Comparison of ENCODE assay signal across 17 cellular contexts in genomic region chr7:29309041-29309860, GRCh38.
DNase-seq lines count a peak whose midpoint lies in the region; ATAC-seq and TF ChIP-seq lines count a peak whose summit lies in the region.
"Had no signal": no experiment of that assay in that cellular context is flagged by ENCODE, and none has a peak within 500 bp of the region (broad histone marks: within the 10 kb centered on the region; RNA-seq: fewer than 3 reads in every experiment).

No MANE protein-coding gene starts in this region.

- H3K36me3 Mint-ChIP-seq in MCF 10A (ENCODE audit: insufficient read depth, unreplicated experiment), result no peaks in the 10 kb centered on the region
- peaks cover 3% of the 10 kb centered on the region for H3K36me3 Mint-ChIP-seq in progenitor cell of endocrine pancreas (ENCODE audit: insufficient read depth)
- H3K36me3 Mint-ChIP-seq: activated naive CD8-positive, alpha-beta T cell treated with anti-CD3 and anti-CD28 coated beads for 36 hours had no signal

- H3K27me3 Mint-ChIP-seq in MCF 10A (ENCODE audit: insufficient read depth, unreplicated experiment) (no peaks in the 10 kb centered on the region), progenitor cell of endocrine pancreas (no peaks in the 10 kb centered on the region)

- H3K36me3 ChIP-seq in breast epithelium (no peaks in the 10 kb centered on the region), PC-3 (ENCODE audit: low read depth, low read length) (no peaks in the 10 kb centered on the region)
- H3K36me3 ChIP-seq: right atrium auricular region had no signal

- H3K79me2 ChIP-seq in PC-3 (ENCODE audit: low read length), result no peaks in the 10 kb centered on the region

- TF ChIP-seq CTCF in MCF 10A (IDR thresholded peaks at IDR 0.05; ENCODE audit: unreplicated experiment) (no peak), breast epithelium (IDR thresholded peaks at IDR 0.05) (no peak), PC-3 (conservative IDR thresholded peaks at IDR 0.05; ENCODE audit: low read depth, low read length) (peak; percentile 59), epithelial cell of proximal tubule (conservative IDR thresholded peaks at IDR 0.05; ENCODE audit: low read depth, low read length) (peak; percentile 53), progenitor cell of endocrine pancreas (IDR thresholded peaks at IDR 0.05; ENCODE audit: unreplicated experiment) (no peak)

- H3K27ac ChIP-seq in breast epithelium (no peak overlapping the region), PC-3 (ENCODE audit: low read length) (no peak overlapping the region)
- H3K27ac ChIP-seq: C4-2B, right atrium auricular region had no signal

- H3K9me3 ChIP-seq in breast epithelium, result peaks cover 0 to 6% of the 10 kb centered on the region in 2 donors
- no peaks in the 10 kb centered on the region for H3K9me3 ChIP-seq in PC-3 (ENCODE audit: low read length)

- ATAC-seq in PC-3, result peak; percentile 72
- ATAC-seq: activated CD8-positive, alpha-beta memory T cell treated with anti-CD3 and anti-CD28 coated beads, Interleukin-2, amount 10 ng/mL, durations not matched to agents 7 days and 5 days; stimulated activated naive CD8-positive, alpha-beta T cell treated with anti-CD3 and anti-CD28 coated beads, Interleukin-15, amount 100 ng/mL, for 72 hours had no signal

- BruUV-seq in MCF 10A (replicated peaks; lab: Mats Ljungman, UMichigan), result no TSS peak
- no TSS peak for BruUV-seq in PC-3 (replicated peaks; lab: Mats Ljungman, UMichigan)

- H3K4me3 Mint-ChIP-seq in MCF 10A (ENCODE audit: unreplicated experiment) (no peak overlapping the region), progenitor cell of endocrine pancreas (ENCODE audit: low read depth) (no peak overlapping the region)
- H3K4me3 Mint-ChIP-seq: activated CD8-positive, alpha-beta memory T cell treated with anti-CD3 and anti-CD28 coated beads, Interleukin-2, amount 10 ng/mL, durations not matched to agents 7 days and 5 days; activated naive CD8-positive, alpha-beta T cell treated with anti-CD3 and anti-CD28 coated beads for 36 hours; IgD-negative memory B cell; stimulated activated naive CD8-positive, alpha-beta T cell treated with anti-CD3 and anti-CD28 coated beads, Interleukin-15, amount 100 ng/mL, for 72 hours had no signal

- H3K27me3 ChIP-seq in breast epithelium (no peaks in the 10 kb centered on the region), PC-3 (ENCODE audit: low read length) (no peaks in the 10 kb centered on the region)
- H3K27me3 ChIP-seq: dorsolateral prefrontal cortex, right atrium auricular region had no signal

- H3K9me3 Mint-ChIP-seq in MCF 10A (ENCODE audit: unreplicated experiment) (no peaks in the 10 kb centered on the region), progenitor cell of endocrine pancreas (ENCODE audit: low read depth) (no peaks in the 10 kb centered on the region)

- CTCF ChIA-PET in MCF 10A (lab: Yijun Ruan, JAX) (interaction anchor here (0.8 to 1.5 kb wide), 6 partner anchors 16 to 382 kb away, joined by 3 to 4 read pairs (median 3); no protein-coding TSS in a partner anchor), PC-3 (lab: Charles Lee) (interaction anchor here (0.6 to 1.2 kb wide), 8 partner anchors 100 to 1415 kb away, joined by 3 to 13 read pairs (median 4); no protein-coding TSS in a partner anchor)

- H3K4me3 ChIP-seq in breast epithelium, result no peak overlapping the region
- no peak overlapping the region for H3K4me3 ChIP-seq in PC-3 (ENCODE audit: low read length)
- H3K4me3 ChIP-seq in epithelial cell of proximal tubule (ENCODE audit: low read depth, low read length), result no peak overlapping the region
- H3K4me3 ChIP-seq: dorsolateral prefrontal cortex, right atrium auricular region had no signal

- no peak overlapping the region for H3K4me2 ChIP-seq in PC-3 (ENCODE audit: low read length)

- TF ChIP-seq POLR2A in breast epithelium (IDR thresholded peaks at IDR 0.05), result no peak

- DNase-seq in MCF 10A (ENCODE audit: unreplicated experiment), result peak; percentile 4
- DNase-seq in breast epithelium (ENCODE audit: low spot score in 2 of 2), result no peak
- peak; percentile 45 for DNase-seq in PC-3
- DNase-seq in epithelial cell of proximal tubule (ENCODE audit: low read depth), result no peak
- DNase-seq in GF-D8 (lab: John Stamatoyannopoulos, UW), result no peak
- DNase-seq in cerebellum (ENCODE audit: low spot score), result no peak
- DNase-seq in progenitor cell of endocrine pancreas (ENCODE audit: low spot score, unreplicated experiment), result no peak
- no peak for DNase-seq in activated CD4-positive, alpha-beta T cell treated with anti-CD3 and anti-CD28 coated beads for 4 hours
- DNase-seq: activated CD8-positive, alpha-beta memory T cell treated with anti-CD3 and anti-CD28 coated beads, Interleukin-2, amount 10 ng/mL, durations not matched to agents 7 days and 5 days; activated naive CD8-positive, alpha-beta T cell treated with anti-CD3 and anti-CD28 coated beads for 36 hours; dorsolateral prefrontal cortex; kidney glomerular epithelial cell; NCI-H187 treated with DMSO at 0.1 percent for 48 hours; stimulated activated naive CD8-positive, alpha-beta T cell treated with anti-CD3 and anti-CD28 coated beads, Interleukin-15, amount 100 ng/mL, for 72 hours had no signal

- H3K9ac ChIP-seq in PC-3 (ENCODE audit: low read length), result no peak overlapping the region

- no peak overlapping the region for H2AFZ ChIP-seq in PC-3 (ENCODE audit: low read length)

- H3K27ac Mint-ChIP-seq in MCF 10A (ENCODE audit: low read depth, unreplicated experiment) (no peak overlapping the region), progenitor cell of endocrine pancreas (no peak overlapping the region)
- H3K27ac Mint-ChIP-seq: activated CD8-positive, alpha-beta memory T cell treated with anti-CD3 and anti-CD28 coated beads, Interleukin-2, amount 10 ng/mL, durations not matched to agents 7 days and 5 days; activated naive CD8-positive, alpha-beta T cell treated with anti-CD3 and anti-CD28 coated beads for 36 hours; IgD-negative memory B cell; stimulated activated naive CD8-positive, alpha-beta T cell treated with anti-CD3 and anti-CD28 coated beads, Interleukin-15, amount 100 ng/mL, for 72 hours had no signal

- H3F3A ChIP-seq in PC-3 (ENCODE audit: low read length, unreplicated experiment), result no peaks in the 10 kb centered on the region

- no peaks in the 10 kb centered on the region for H3K9me2 ChIP-seq in PC-3 (replicated peaks; ENCODE audit: low read length)

- POLR2A ChIA-PET in MCF 10A (lab: Yijun Ruan, JAX) (interaction anchor here (0.7 to 1.1 kb wide), 2 partner anchors 10 to 72 kb away, joined by 3 to 4 read pairs; no protein-coding TSS in a partner anchor), PC-3 (lab: Charles Lee; ENCODE audit: unreplicated experiment) (no interaction called here)

- intact Hi-C loops in MCF 10A (cut with micrococcal nuclease) (loop anchor here (2.0 kb wide), 1 partner anchor 22 kb away; no protein-coding TSS in a partner anchor), breast epithelium (cut with DNase I; ENCODE audit: low total_unique reads) (no loop called here), PC-3 (cut with micrococcal nuclease) (loop anchor here (1.0 to 10.0 kb wide), 4 partner anchors 119 to 384 kb away; no protein-coding TSS in a partner anchor)

- H3K4me1 Mint-ChIP-seq in MCF 10A (ENCODE audit: insufficient read depth, unreplicated experiment) (peaks cover 27% of the 10 kb centered on the region), progenitor cell of endocrine pancreas (ENCODE audit: low read depth) (peaks cover 8% of the 10 kb centered on the region)
- H3K4me1 Mint-ChIP-seq: activated CD8-positive, alpha-beta memory T cell treated with anti-CD3 and anti-CD28 coated beads, Interleukin-2, amount 10 ng/mL, durations not matched to agents 7 days and 5 days; activated naive CD8-positive, alpha-beta T cell treated with anti-CD3 and anti-CD28 coated beads for 36 hours; stimulated activated naive CD8-positive, alpha-beta T cell treated with anti-CD3 and anti-CD28 coated beads, Interleukin-15, amount 100 ng/mL, for 72 hours had no signal

- H4K20me1 ChIP-seq in PC-3 (ENCODE audit: low read length), result no peaks in the 10 kb centered on the region

- no peaks in the 10 kb centered on the region for H3K4me1 ChIP-seq in breast epithelium
- peaks cover 16% of the 10 kb centered on the region for H3K4me1 ChIP-seq in PC-3 (ENCODE audit: insufficient read depth, low read length)
- H3K4me1 ChIP-seq: right atrium auricular region had no signal

Comparison
In these comparisons a context has a peak if more than half of its experiments do, and no peak if none do; other contexts are left out.
1. DNase-seq: peak in MCF 10A (single experiment) and PC-3 (single experiment); none in breast epithelium (0 of 2), epithelial cell of proximal tubule (single experiment), GF-D8 (single experiment), cerebellum (single experiment), progenitor cell of endocrine pancreas (single experiment) and activated CD4-positive, alpha-beta T cell treated with anti-CD3 and anti-CD28 coated beads for 4 hours (0 of 2).
2. CTCF ChIP-seq: peak in PC-3 (single experiment) and epithelial cell of proximal tubule (single experiment); none in MCF 10A (single experiment), breast epithelium (0 of 3) and progenitor cell of endocrine pancreas (single experiment).